Comparison of ENCODE assay signal across 10 cellular contexts in the genomic region with DNA sequence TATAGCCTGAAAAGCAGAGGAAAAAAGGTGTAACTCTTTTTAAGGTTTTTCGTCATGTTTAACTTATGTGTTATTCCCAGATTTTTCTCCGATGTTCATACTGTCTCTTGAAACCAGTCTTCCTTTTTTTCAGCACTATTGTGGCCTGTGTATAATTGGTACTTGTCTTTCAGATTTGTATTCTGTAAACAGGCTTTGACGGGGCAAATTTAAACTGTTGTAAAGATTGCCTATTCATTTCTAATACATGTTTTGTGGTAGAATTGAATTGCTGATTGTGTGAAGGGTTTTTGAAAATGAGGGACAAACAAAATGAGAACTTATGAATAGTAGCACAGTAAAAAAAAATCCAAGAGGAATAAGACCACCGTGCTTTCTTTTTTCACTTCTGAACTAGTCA. TPM values are rescaled to one million over a fixed set of nuclear protein-coding genes. Genes with fewer than 3 reads are reported as not detected.
DNase-seq lines count a peak whose midpoint lies in the region; ATAC-seq and TF ChIP-seq lines count a peak whose summit lies in the region.
"Had no signal": no experiment of that assay in that cellular context is flagged by ENCODE, and none has a peak within 500 bp of the region (broad histone marks: within the 10 kb centered on the region; RNA-seq: fewer than 3 reads in every experiment).

No MANE protein-coding gene starts in this region.

- H3K27me3 Mint-ChIP-seq in CD14-positive monocyte (ENCODE audit: low read depth in 3 of 3) (no peaks in the 10 kb centered on the region), HFFc6 (ENCODE audit: insufficient read depth) (no peaks in the 10 kb centered on the region; the same call in 1 of the 2 replicates)
- no peaks in the 10 kb centered on the region for H3K27me3 Mint-ChIP-seq in naive thymus-derived CD4-positive, alpha-beta T cell

- POLR2A ChIA-PET in naive thymus-derived CD4-positive, alpha-beta T cell (lab: Charles Lee) = interaction anchor here (0.6 to 3.1 kb wide), 7 partner anchors 10 to 117 kb away, joined by 4 to 23 read pairs (median 4); a partner anchor contains a TSS

- H3K4me1 Mint-ChIP-seq in CD14-positive monocyte (peaks cover 25% of the 10 kb centered on the region), HFFc6 (ENCODE audit: low read depth) (peaks cover 85% of the 10 kb centered on the region)
- peaks cover 31 to 76% (median 64%) of the 10 kb centered on the region in 7 donors for H3K4me1 Mint-ChIP-seq in naive thymus-derived CD4-positive, alpha-beta T cell

- DNase-seq in CD14-positive monocyte (ENCODE audit: low spot score) (no peak), HFFc6 (no peak), adrenal gland (no peak), C1 segment of cervical spinal cord (lab: John Stamatoyannopoulos, UW) (no peak), suprapubic skin (ENCODE audit: low spot score in 2 of 2) (no peak)
- DNase-seq in naive thymus-derived CD4-positive, alpha-beta T cell = no peak
- DNase-seq in stimulated activated CD4-positive, alpha-beta T cell treated with anti-CD3 and anti-CD28 coated beads, Interleukin-12 subunit alpha, Interleukin-12 subunit beta, amount 100 ng/mL, for 4 hours = no peak
- DNase-seq: activated gamma-delta T cell had no signal

- peak overlapping the region; percentile 1 to 84 (median 59) for H3K27ac Mint-ChIP-seq in CD14-positive monocyte
- peak overlapping the region; percentile 81 for H3K27ac Mint-ChIP-seq in HFFc6
- H3K27ac Mint-ChIP-seq in naive thymus-derived CD4-positive, alpha-beta T cell = peak overlapping the region; percentile 34 to 90 (median 85)

- H3K27me3 ChIP-seq in adrenal gland (no peaks in the 10 kb centered on the region), suprapubic skin (no peaks in the 10 kb centered on the region)
- H3K27me3 ChIP-seq in naive thymus-derived CD4-positive, alpha-beta T cell (ENCODE audit: control insufficient read depth in 2 of 2, insufficient read depth in 2 of 2, low read length in 2 of 2) = no peaks in the 10 kb centered on the region

- no peak for TF ChIP-seq CTCF in CD14-positive monocyte (IDR thresholded peaks at IDR 0.05)
- TF ChIP-seq CTCF in HFFc6 (IDR thresholded peaks at IDR 0.05) = no peak
- no peak for TF ChIP-seq CTCF in adrenal gland (IDR thresholded peaks at IDR 0.05)
- TF ChIP-seq CTCF in suprapubic skin (IDR thresholded peaks at IDR 0.05) = no peak

- H3K9me3 Mint-ChIP-seq in CD14-positive monocyte = no peaks in the 10 kb centered on the region
- H3K9me3 Mint-ChIP-seq in HFFc6 = no peaks in the 10 kb centered on the region
- no peaks in the 10 kb centered on the region for H3K9me3 Mint-ChIP-seq in naive thymus-derived CD4-positive, alpha-beta T cell

- no peaks in the 10 kb centered on the region for H3K9me3 ChIP-seq in adrenal gland (replicated peaks in 1 of 3)
- no peaks in the 10 kb centered on the region for H3K9me3 ChIP-seq in naive thymus-derived CD4-positive, alpha-beta T cell (ENCODE audit: control insufficient read depth in 2 of 3, low read length in 3 of 3)
- H3K9me3 ChIP-seq in suprapubic skin = no peaks in the 10 kb centered on the region
- H3K9me3 ChIP-seq: psoas muscle had no signal

- 76 to 84% (median 79%) methylated on average over 4 of the region's 4 CpGs for WGBS in adrenal gland, 4 donors
- WGBS in suprapubic skin = 87% methylated on average over 4 of the region's 4 CpGs

- intact Hi-C loops in CD14-positive monocyte (cut with micrococcal nuclease) = loop anchor here in 1 of 2 donors (10.0 kb wide), 1 partner anchor 119 kb away; no protein-coding TSS in a partner anchor
- intact Hi-C loops in adrenal gland (cut with DNase I) = loop anchor here in 1 of 2 donors (10.0 kb wide), 1 partner anchor 89 kb away; no protein-coding TSS in a partner anchor
- intact Hi-C loops in naive thymus-derived CD4-positive, alpha-beta T cell (cut with micrococcal nuclease) = loop anchor here (1.0 to 5.0 kb wide), 3 partner anchors 68 to 118 kb away; no protein-coding TSS in a partner anchor

- H3K36me3 ChIP-seq in adrenal gland (replicated peaks in 1 of 2) (no peaks in the 10 kb centered on the region), suprapubic skin (no peaks in the 10 kb centered on the region)
- no peaks in the 10 kb centered on the region for H3K36me3 ChIP-seq in naive thymus-derived CD4-positive, alpha-beta T cell (ENCODE audit: control insufficient read depth in 2 of 3, insufficient read depth in 3 of 3, low read length in 3 of 3)

- no peak for TF ChIP-seq EP300 in suprapubic skin (IDR thresholded peaks at IDR 0.05)

- H3K36me3 Mint-ChIP-seq in CD14-positive monocyte = peaks cover 3 to 6% of the 10 kb centered on the region in 2 donors
- peaks cover 12% of the 10 kb centered on the region; the same call in 1 of the 2 replicates for H3K36me3 Mint-ChIP-seq in HFFc6 (ENCODE audit: low read depth)
- peaks cover 4 to 23% (median 7%) of the 10 kb centered on the region in 5 donors for H3K36me3 Mint-ChIP-seq in naive thymus-derived CD4-positive, alpha-beta T cell

- TF ChIP-seq POLR2A in adrenal gland (IDR thresholded peaks at IDR 0.05) (no peak), suprapubic skin (IDR thresholded peaks at IDR 0.05) (no peak)

- no peak overlapping the region for H3K4me3 ChIP-seq in adrenal gland
- H3K4me3 ChIP-seq in naive thymus-derived CD4-positive, alpha-beta T cell (ENCODE audit: low read length) = no peak overlapping the region
- no peak overlapping the region for H3K4me3 ChIP-seq in suprapubic skin
- H3K4me3 ChIP-seq: psoas muscle had no signal

- peak overlapping the region in 3 of 5 donors; percentile 40 to 69 (median 63) for H3K27ac ChIP-seq in adrenal gland
- H3K27ac ChIP-seq in naive thymus-derived CD4-positive, alpha-beta T cell (ENCODE audit: low read depth, low read length) = peak overlapping the region; percentile 38
- H3K27ac ChIP-seq in suprapubic skin = no peak overlapping the region
- H3K27ac ChIP-seq: psoas muscle had no signal

- ATAC-seq in naive thymus-derived CD4-positive, alpha-beta T cell = no peak
- ATAC-seq in HG02870 (IDR thresholded peaks at IDR 0.05; ENCODE audit: unreplicated experiment) = no peak

- H3K4me3 Mint-ChIP-seq in CD14-positive monocyte (no peak overlapping the region), HFFc6 (peak overlapping the region; percentile 79)
- peak overlapping the region in 6 of 10 donors; percentile 30 to 81 (median 55) for H3K4me3 Mint-ChIP-seq in naive thymus-derived CD4-positive, alpha-beta T cell

- CTCF ChIA-PET in naive thymus-derived CD4-positive, alpha-beta T cell (lab: Charles Lee) = interaction anchor here (0.8 to 5.9 kb wide), 13 partner anchors 10 to 668 kb away, joined by 3 to 60 read pairs (median 5); a partner anchor contains a TSS

- H3K4me1 ChIP-seq in adrenal gland (replicated peaks in 1 of 2) (peaks cover 15 to 44% of the 10 kb centered on the region in 2 donors), suprapubic skin (peaks cover 27% of the 10 kb centered on the region)
- peaks cover 18 to 22% of the 10 kb centered on the region in 2 donors for H3K4me1 ChIP-seq in naive thymus-derived CD4-positive, alpha-beta T cell (ENCODE audit: control insufficient read depth in 2 of 2, insufficient read depth in 2 of 2, low read length in 2 of 2)

RNA-seq across cellular contexts. Expression of a gene that starts 33.6 kb away (rescaled TPM):
- polyA plus RNA-seq in CD14-positive monocyte = 10 to 100 TPM; 47.9 to 92.6 TPM
- total RNA-seq in HFFc6 (2021; fragmentation: NEBNext Ultra II Directional; extraction: Animal tissue kit (Norgen Biotek cat#: 25700)) = 10 to 100 TPM; 29.0 to 51.3 (median 35.6) TPM
- total RNA-seq in adrenal gland = 100 to 1,000 TPM in 4 of 8 donors, 10 to 100 TPM in 4; 69.3 to 144 (median 108) TPM
- polyA plus RNA-seq in adrenal gland = 10 to 100 TPM; 42.7 to 83.6 (median 63.0) TPM
- 100 to 1,000 TPM; 170 to 400 (median 241) TPM for total RNA-seq in naive thymus-derived CD4-positive, alpha-beta T cell
- 100 to 1,000 TPM; 108 to 148 TPM for polyA plus RNA-seq in naive thymus-derived CD4-positive, alpha-beta T cell
- 100 to 1,000 TPM; 124 to 249 (median 163) TPM for total RNA-seq in suprapubic skin

Comparison
In these comparisons a context has a peak if more than half of its experiments do, and no peak if none do; other contexts are left out.
1. H3K4me3 Mint-ChIP-seq: peak in HFFc6 (single experiment) and naive thymus-derived CD4-positive, alpha-beta T cell (6 of 10); none in CD14-positive monocyte (0 of 2).
2. Peak in every context shown above with its lines, with median percentiles within 50 percentile points of each other: H3K27ac Mint-ChIP-seq.